In genomic region chr3:41418961-41419691, GRCh38 we compare ENCODE assay signal across 8 cellular contexts.
DNase-seq lines count a peak whose midpoint lies in the region; ATAC-seq and TF ChIP-seq lines count a peak whose summit lies in the region.

No MANE protein-coding gene starts in this region.

- H3K9me3 Mint-ChIP-seq in neural progenitor cell = no peaks in the 10 kb centered on the region
- H3K9me3 Mint-ChIP-seq in type B pancreatic cell = no peaks in the 10 kb centered on the region

- peak; percentile 66 for ATAC-seq in GM19351 (IDR thresholded peaks at IDR 0.05; ENCODE audit: unreplicated experiment)
- no peak for ATAC-seq in HG02870 (IDR thresholded peaks at IDR 0.05; ENCODE audit: unreplicated experiment)

- no peaks in the 10 kb centered on the region for H3K9me3 ChIP-seq in neural progenitor cell (ENCODE audit: low read depth)

- H4K20me1 ChIP-seq in neural progenitor cell (ENCODE audit: low read depth) = no peaks in the 10 kb centered on the region

- H3K4me1 Mint-ChIP-seq in neural progenitor cell = peaks cover 22% of the 10 kb centered on the region
- H3K4me1 Mint-ChIP-seq in type B pancreatic cell (ENCODE audit: unreplicated experiment) = peaks cover 6% of the 10 kb centered on the region

- TF ChIP-seq CTCF in neural progenitor cell (IDR thresholded peaks at IDR 0.05) (no peak), type B pancreatic cell (conservative IDR thresholded peaks at IDR 0.05) (no peak)

- H3K4me2 ChIP-seq in neural progenitor cell = no peak overlapping the region

- H3K79me2 ChIP-seq in neural progenitor cell (ENCODE audit: low read depth) = no peaks in the 10 kb centered on the region

- no peaks in the 10 kb centered on the region for H3K4me1 ChIP-seq in neural progenitor cell

- H3K9ac ChIP-seq in neural progenitor cell = no peak overlapping the region

- no peaks in the 10 kb centered on the region for H3F3A ChIP-seq in neural progenitor cell (ENCODE audit: low read depth)

- no peaks in the 10 kb centered on the region for H3K27me3 ChIP-seq in neural progenitor cell

- no peak overlapping the region for H3K27ac ChIP-seq in neural progenitor cell

- H3K4me3 Mint-ChIP-seq in neural progenitor cell (no peak overlapping the region), type B pancreatic cell (no peak overlapping the region)

- DNase-seq in MV-4-11 (lab: John Stamatoyannopoulos, UW) (peak; percentile 4), astrocyte of the hippocampus (ENCODE audit: low read depth, low spot score) (peak; percentile 56), neural progenitor cell (ENCODE audit: low spot score) (peak; percentile 4), NCI-H748 treated with DMSO at 0.1 percent for 48 hours (lab: John Stamatoyannopoulos, UW) (no peak), type B pancreatic cell (ENCODE audit: extremely low spot score, unreplicated experiment) (no peak), NCI-H2227 treated with DMSO at 0.1 percent for 48 hours (lab: John Stamatoyannopoulos, UW) (no peak)

- no peak overlapping the region for H2AFZ ChIP-seq in neural progenitor cell (replicated peaks)

- H3K27me3 Mint-ChIP-seq in neural progenitor cell (ENCODE audit: insufficient read depth, low read depth) (peaks cover 4% of the 10 kb centered on the region), type B pancreatic cell (no peaks in the 10 kb centered on the region)

- H3K36me3 Mint-ChIP-seq in neural progenitor cell (no peaks in the 10 kb centered on the region), type B pancreatic cell (no peaks in the 10 kb centered on the region)

- no peak overlapping the region for H3K27ac Mint-ChIP-seq in neural progenitor cell
- H3K27ac Mint-ChIP-seq in type B pancreatic cell = no peak overlapping the region

- H3K4me3 ChIP-seq in neural progenitor cell = no peak overlapping the region

- no peaks in the 10 kb centered on the region for H3K36me3 ChIP-seq in neural progenitor cell

Comparison
In these comparisons a context has a peak if more than half of its experiments do, and no peak if none do; other contexts are left out.
1. DNase-seq: peak in MV-4-11 (single experiment), astrocyte of the hippocampus (single experiment) and neural progenitor cell (single experiment); none in NCI-H748 treated with DMSO at 0.1 percent for 48 hours (single experiment), type B pancreatic cell (single experiment) and NCI-H2227 treated with DMSO at 0.1 percent for 48 hours (single experiment).